Comparison of ENCODE assay signal across 8 cellular contexts in genomic region chr14:56581041-56581727, GRCh38. TPM values are rescaled to one million over a fixed set of nuclear protein-coding genes. Genes with fewer than 3 reads are reported as not detected.
A peak's percentile ranks its signal among the peaks of the same experiment; 100 is the strongest.
DNase-seq lines count a peak whose midpoint lies in the region; ATAC-seq and TF ChIP-seq lines count a peak whose summit lies in the region.

No MANE protein-coding gene starts in this region.

- peak overlapping the region; percentile 92 for H3K4me3 ChIP-seq in left ventricle myocardium inferior
- H3K4me3 ChIP-seq in SU-DHL-6 (ENCODE audit: insufficient read depth, low read length, poor library complexity, severe bottlenecking), result peak overlapping the region; percentile 79
- peak overlapping the region; percentile 96; the same call in 1 of the 2 replicates for H3K4me3 ChIP-seq in iPS-18c (ENCODE audit: insufficient read depth, low read depth, low read length)
- H3K4me3 ChIP-seq in upper lobe of right lung, result peak overlapping the region; percentile 100

- peaks cover 50% of the 10 kb centered on the region for H3K79me2 ChIP-seq in SU-DHL-6 (ENCODE audit: insufficient read depth, low read length)

- DNase-seq in left ventricle myocardium inferior, result no peak
- DNase-seq in Right ventricle myocardium superior, result no peak
- DNase-seq in upper lobe of right lung, result no peak
- DNase-seq in EL, result no peak
- no peak for DNase-seq in NCI-H446 (lab: John Stamatoyannopoulos, UW)
- DNase-seq in RPMI8226, result no peak

- H3K9ac ChIP-seq in SU-DHL-6 (ENCODE audit: low read length), result peak overlapping the region; percentile 77

- H3K36me3 ChIP-seq in left ventricle myocardium inferior (peaks cover 9% of the 10 kb centered on the region), SU-DHL-6 (ENCODE audit: low read length) (peaks cover 4% of the 10 kb centered on the region; the same call in 1 of the 2 replicates), upper lobe of right lung (peaks cover 8% of the 10 kb centered on the region)

- H3K27me3 ChIP-seq in left ventricle myocardium inferior (ENCODE audit: low read depth), result no peaks in the 10 kb centered on the region
- no peaks in the 10 kb centered on the region for H3K27me3 ChIP-seq in SU-DHL-6 (ENCODE audit: low read length)
- no peaks in the 10 kb centered on the region for H3K27me3 ChIP-seq in upper lobe of right lung

- ATAC-seq in Right ventricle myocardium superior (ENCODE audit: poor library complexity), result no peak
- no peak for ATAC-seq in upper lobe of right lung

- H4K20me1 ChIP-seq in SU-DHL-6 (ENCODE audit: low read depth, low read length), result 0 out of 2 replicates have a peak, but pooled peaks cover 9% of the 10 kb centered on the region

- TF ChIP-seq CTCF in left ventricle myocardium inferior (IDR thresholded peaks at IDR 0.05; ENCODE audit: borderline replicate concordance) (no peak), SU-DHL-6 (IDR thresholded peaks at IDR 0.05; ENCODE audit: insufficient read depth, low read length, poor library complexity, severe bottlenecking) (no peak), upper lobe of right lung (IDR thresholded peaks at IDR 0.05) (no peak)

- H3K4me1 ChIP-seq in left ventricle myocardium inferior (peaks cover 41% of the 10 kb centered on the region), upper lobe of right lung (peaks cover 26% of the 10 kb centered on the region)

- H3K27ac ChIP-seq in left ventricle myocardium inferior (replicated peaks) (no peak overlapping the region), SU-DHL-6 (ENCODE audit: low read depth, low read length) (no peak overlapping the region), upper lobe of right lung (no peak overlapping the region)

- no peaks in the 10 kb centered on the region for H3K9me2 ChIP-seq in SU-DHL-6 (replicated peaks; ENCODE audit: insufficient read depth, low read length)

- intact Hi-C loops in left ventricle myocardium inferior (cut with micrococcal nuclease) (no loop called here), Right ventricle myocardium superior (cut with DNase I) (no loop called here), upper lobe of right lung (cut with DNase I) (no loop called here)

- peak overlapping the region; percentile 85 for H3K4me2 ChIP-seq in SU-DHL-6 (ENCODE audit: low read depth, low read length, poor library complexity, severe bottlenecking)

- H2AFZ ChIP-seq in SU-DHL-6 (ENCODE audit: low read depth, low read length, severe bottlenecking), result no peak overlapping the region

- no peaks in the 10 kb centered on the region; the same call in 1 of the 2 replicates for H3F3A ChIP-seq in SU-DHL-6 (ENCODE audit: insufficient read depth)

- no peaks in the 10 kb centered on the region for H3K9me3 ChIP-seq in left ventricle myocardium inferior (replicated peaks)
- no peaks in the 10 kb centered on the region for H3K9me3 ChIP-seq in SU-DHL-6 (ENCODE audit: insufficient read depth, low read length)
- H3K9me3 ChIP-seq in iPS-18c (ENCODE audit: control insufficient read depth, insufficient read depth, low read length), result no peaks in the 10 kb centered on the region
- no peaks in the 10 kb centered on the region for H3K9me3 ChIP-seq in upper lobe of right lung

RNA-seq across cellular contexts. Expression of gene TMEM260, which starts 1.6 kb away (rescaled TPM):
- 5.1 TPM for total RNA-seq in left ventricle myocardium inferior
- total RNA-seq in Right ventricle myocardium superior, result 5.0 TPM
- total RNA-seq in upper lobe of right lung, result 18.6 TPM
